In genomic region chr19:1651548-1652394, GRCh38 we compare ENCODE assay signal across 8 cellular contexts. TPM values are rescaled to one million over a fixed set of nuclear protein-coding genes. Genes with fewer than 3 reads are reported as not detected.
A peak's percentile ranks its signal among the peaks of the same experiment; 100 is the strongest.
DNase-seq lines count a peak whose midpoint lies in the region; ATAC-seq and TF ChIP-seq lines count a peak whose summit lies in the region.

No MANE protein-coding gene starts in this region.

- H3K27ac ChIP-seq in MM.1S (ENCODE audit: low read length) (peak overlapping the region; percentile 86), osteoblast (ENCODE audit: low read depth, low read length) (no peak overlapping the region)

- CTCF ChIA-PET in GM10248 (lab: Yijun Ruan, JAX): interaction anchor here (0.6 to 5.3 kb wide), 6 partner anchors 17 to 174 kb away, joined by 3 to 36 read pairs (median 4); no protein-coding TSS in a partner anchor

- H3K27ac Mint-ChIP-seq in activated T-cell treated with anti-CD3 and anti-CD28 coated beads, Interleukin-2, amount 50 U/mL, for 72 hours: peak overlapping the region; percentile 97

- H3K4me2 ChIP-seq in MM.1S (ENCODE audit: low read depth, low read length) (peak overlapping the region; percentile 79), osteoblast (ENCODE audit: insufficient read depth, low read length) (peak overlapping the region; percentile 91)

- POLR2A ChIA-PET in GM10248 (lab: Yijun Ruan, JAX): no interaction called here

- H3K27me3 ChIP-seq in MM.1S (replicated peaks; ENCODE audit: insufficient read depth, low read length) (no peaks in the 10 kb centered on the region), osteoblast (ENCODE audit: insufficient read depth, low read length) (no peaks in the 10 kb centered on the region)

- H3K4me3 ChIP-seq in MM.1S (ENCODE audit: low read length) (peak overlapping the region; percentile 70), fibroblast of pulmonary artery (replicated peaks; ENCODE audit: low read depth, low read length) (peak overlapping the region; percentile 71), osteoblast (ENCODE audit: insufficient read depth, low read length) (peak overlapping the region; percentile 79)

- peak overlapping the region; percentile 63 for H3K9ac ChIP-seq in MM.1S (ENCODE audit: low read length)

- no peaks in the 10 kb centered on the region for H3K27me3 Mint-ChIP-seq in activated T-cell treated with anti-CD3 and anti-CD28 coated beads, Interleukin-2, amount 50 U/mL, for 72 hours (ENCODE audit: low read depth)

- H3K4me3 Mint-ChIP-seq in activated T-cell treated with anti-CD3 and anti-CD28 coated beads, Interleukin-2, amount 50 U/mL, for 72 hours: peak overlapping the region; percentile 95 to 98

- H3K9me3 Mint-ChIP-seq in activated T-cell treated with anti-CD3 and anti-CD28 coated beads, Interleukin-2, amount 50 U/mL, for 72 hours: no peaks in the 10 kb centered on the region

- H3F3A ChIP-seq in MM.1S (ENCODE audit: insufficient read depth, low read length): peaks cover 36% of the 10 kb centered on the region

- peaks cover 23% of the 10 kb centered on the region for H3K4me1 Mint-ChIP-seq in activated T-cell treated with anti-CD3 and anti-CD28 coated beads, Interleukin-2, amount 50 U/mL, for 72 hours (ENCODE audit: low read depth)

- 0 out of 2 replicates have a peak, but pooled peaks cover under 1% of the 10 kb centered on the region for H3K36me3 ChIP-seq in MM.1S (replicated peaks; ENCODE audit: insufficient read depth, low read length)
- peaks cover 14% of the 10 kb centered on the region for H3K36me3 ChIP-seq in osteoblast (ENCODE audit: insufficient read depth, low read length)

- H2AFZ ChIP-seq in MM.1S (ENCODE audit: low read length) (no peak overlapping the region), osteoblast (ENCODE audit: low read length) (peak overlapping the region; percentile 29)

- no peaks in the 10 kb centered on the region for H3K9me3 ChIP-seq in MM.1S (replicated peaks; ENCODE audit: insufficient read depth, low read length)
- no peaks in the 10 kb centered on the region for H3K9me3 ChIP-seq in osteoblast (ENCODE audit: low read depth, low read length)

- DNase-seq in GM10248 (ENCODE audit: extremely low spot score) (no peak), MM.1S (peak; percentile 76), fibroblast of pulmonary artery (ENCODE audit: low read depth) (peak; percentile 26), osteoblast (ENCODE audit: insufficient read length, low spot score, missing footprints) (peak; percentile 96), NCI-H2107 (lab: John Stamatoyannopoulos, UW) (no peak), H4 (ENCODE audit: low spot score) (no peak)
- peak; percentile 50 to 53 for DNase-seq in activated T-cell treated with anti-CD3 and anti-CD28 coated beads, Interleukin-2, amount 50 U/mL, for 72 hours

- ATAC-seq in activated T-cell treated with anti-CD3 and anti-CD28 coated beads, Interleukin-2, amount 50 U/mL, for 72 hours (replicated peaks in 1 of 2): no peak
- no peak for ATAC-seq in GM21717 (IDR thresholded peaks at IDR 0.05; ENCODE audit: unreplicated experiment)

- no peaks in the 10 kb centered on the region for H3K9me2 ChIP-seq in MM.1S (replicated peaks; ENCODE audit: insufficient read depth, low read length)

- H3K4me1 ChIP-seq in MM.1S (ENCODE audit: low read length): peaks cover 22% of the 10 kb centered on the region
- peaks cover 15% of the 10 kb centered on the region for H3K4me1 ChIP-seq in osteoblast (ENCODE audit: insufficient read depth, low read length)

- peaks cover 0 to 6% of the 10 kb centered on the region in 2 donors for H3K36me3 Mint-ChIP-seq in activated T-cell treated with anti-CD3 and anti-CD28 coated beads, Interleukin-2, amount 50 U/mL, for 72 hours (ENCODE audit: insufficient read depth in 2 of 2)

- H3K79me2 ChIP-seq in MM.1S (ENCODE audit: low read length) (peaks cover 47% of the 10 kb centered on the region), osteoblast (ENCODE audit: insufficient read depth, low read length) (peaks cover 38% of the 10 kb centered on the region)

- H4K20me1 ChIP-seq in MM.1S (ENCODE audit: insufficient read depth, low read length) (no peaks in the 10 kb centered on the region), osteoblast (ENCODE audit: insufficient read depth, low read length) (peaks cover 35% of the 10 kb centered on the region)

- peak; percentile 2 for TF ChIP-seq CTCF in GM10248 (IDR thresholded peaks at IDR 0.05; ENCODE audit: control extremely low read depth, extremely low read depth, low read depth, missing control alignments)
- no peak for TF ChIP-seq CTCF in MM.1S (IDR thresholded peaks at IDR 0.05; ENCODE audit: low read length)
- no peak for TF ChIP-seq CTCF in fibroblast of pulmonary artery (IDR thresholded peaks at IDR 0.05; ENCODE audit: low read length, missing control alignments)
- TF ChIP-seq CTCF in osteoblast (IDR thresholded peaks at IDR 0.05; ENCODE audit: extremely low read depth, low read depth, low read length): no peak

RNA-seq across cellular contexts. Expression of gene TCF3, which starts 0.6 kb away (rescaled TPM):
- 100 to 1,000 TPM; 112 to 126 TPM for total RNA-seq in activated T-cell treated with anti-CD3 and anti-CD28 coated beads, Interleukin-2, amount 50 U/mL, for 72 hours
- 46.6 and 55.0 TPM in 2 replicates for total RNA-seq in osteoblast
- total RNA-seq in H4 (2014; rRNA removed; shearing (Covaris generic)): 36.1 and 37.4 TPM in 2 replicates

RNA-seq across cellular contexts. Expression of gene UQCR11, which starts 46.5 kb away (rescaled TPM):
- total RNA-seq in activated T-cell treated with anti-CD3 and anti-CD28 coated beads, Interleukin-2, amount 50 U/mL, for 72 hours: 100 to 1,000 TPM; 103 to 113 TPM
- 37.4 and 39.4 TPM in 2 replicates for total RNA-seq in osteoblast
- 42.2 and 49.7 TPM in 2 replicates for total RNA-seq in H4 (2014; rRNA removed; shearing (Covaris generic))

RNA-seq across cellular contexts. Expression of gene MBD3, which starts 59.1 kb away (rescaled TPM):
- 10 to 100 TPM; 71.2 to 77.9 TPM for total RNA-seq in activated T-cell treated with anti-CD3 and anti-CD28 coated beads, Interleukin-2, amount 50 U/mL, for 72 hours
- 76.9 and 78.5 TPM in 2 replicates for total RNA-seq in osteoblast
- 45.8 and 64.9 TPM in 2 replicates for total RNA-seq in H4 (2014; rRNA removed; shearing (Covaris generic))

Comparison
In these comparisons a context has a peak if more than half of its experiments do, and no peak if none do; other contexts are left out.
1. DNase-seq: peak in MM.1S (single experiment), activated T-cell treated with anti-CD3 and anti-CD28 coated beads, Interleukin-2, amount 50 U/mL, for 72 hours (2 of 2), fibroblast of pulmonary artery (single experiment) and osteoblast (single experiment); none in GM10248 (single experiment), NCI-H2107 (single experiment) and H4 (single experiment).
2. Peak in every context shown above with its lines, with median percentiles within 50 percentile points of each other: H3K4me3 ChIP-seq.